8 cellular contexts compared by ENCODE assay signal in genomic region chr3:25427155-25428002, GRCh38. TPM values are rescaled to one million over a fixed set of nuclear protein-coding genes. Genes with fewer than 3 reads are reported as not detected.
DNase-seq lines count a peak whose midpoint lies in the region; ATAC-seq and TF ChIP-seq lines count a peak whose summit lies in the region.

No MANE protein-coding gene starts in this region.

- H3K9me3 ChIP-seq in body of pancreas (no peaks in the 10 kb centered on the region), skeletal muscle satellite cell (replicated peaks; ENCODE audit: low read length) (no peaks in the 10 kb centered on the region), WERI-Rb-1 (ENCODE audit: severe bottlenecking) (no peaks in the 10 kb centered on the region)

- 7 to 8% methylated on average over 19 of the region's 19 CpGs for WGBS in body of pancreas, 2 donors

- TF ChIP-seq CTCF in body of pancreas (IDR thresholded peaks at IDR 0.05) (no peak), WERI-Rb-1 (IDR thresholded peaks at IDR 0.05; ENCODE audit: low read depth, low read length) (no peak)

- no peaks in the 10 kb centered on the region for H3K36me3 Mint-ChIP-seq in immature natural killer cell

- no peak overlapping the region for H3K27ac Mint-ChIP-seq in immature natural killer cell

- peak overlapping the region; percentile 92 for H3K4me2 ChIP-seq in skeletal muscle satellite cell (ENCODE audit: low read length)

- H3K9ac ChIP-seq in skeletal muscle satellite cell (ENCODE audit: low read depth, low read length): peak overlapping the region; percentile 76

- H3K4me1 ChIP-seq in body of pancreas (peaks cover 34% of the 10 kb centered on the region), skeletal muscle satellite cell (ENCODE audit: control insufficient read depth, insufficient read depth, low read length) (peaks cover 45% of the 10 kb centered on the region)

- peaks cover 16 to 21% of the 10 kb centered on the region in 2 donors for H3K4me1 Mint-ChIP-seq in immature natural killer cell

- DNase-seq in H7 (no peak), body of pancreas (no peak), immature natural killer cell (no peak), DMS 273 (lab: John Stamatoyannopoulos, UW; ENCODE audit: unreplicated experiment) (no peak), NCI-H1105 treated with DMSO at 0.1 percent for 48 hours (lab: John Stamatoyannopoulos, UW) (no peak), MV-4-11 (lab: John Stamatoyannopoulos, UW) (no peak), WERI-Rb-1 (no peak)

- no peaks in the 10 kb centered on the region for H3K36me3 ChIP-seq in H7 (replicated peaks; ENCODE audit: control insufficient read depth, insufficient read depth, low read length)
- no peaks in the 10 kb centered on the region for H3K36me3 ChIP-seq in body of pancreas (replicated peaks in 1 of 2; ENCODE audit: insufficient read depth in 1 of 2, low read depth in 2 of 2)
- no peaks in the 10 kb centered on the region for H3K36me3 ChIP-seq in skeletal muscle satellite cell (ENCODE audit: insufficient read depth, low read length)
- no peaks in the 10 kb centered on the region for H3K36me3 ChIP-seq in WERI-Rb-1

- ATAC-seq in body of pancreas: no peak

- H3K27me3 ChIP-seq in H7 (ENCODE audit: control insufficient read depth, insufficient read depth, low read length) (peaks cover 2% of the 10 kb centered on the region; the same call in 1 of the 2 replicates), body of pancreas (no peaks in the 10 kb centered on the region), skeletal muscle satellite cell (ENCODE audit: control insufficient read depth, insufficient read depth, low read length) (peaks cover 4% of the 10 kb centered on the region), WERI-Rb-1 (ENCODE audit: insufficient read depth, low read depth, severe bottlenecking) (no peaks in the 10 kb centered on the region)

- peak overlapping the region; percentile 70 to 94 (median 84) for H3K4me3 Mint-ChIP-seq in immature natural killer cell

- intact Hi-C loops in body of pancreas (cut with DNase I): no loop called here

- H3K9me3 Mint-ChIP-seq in immature natural killer cell: no peaks in the 10 kb centered on the region

- no peak for TF ChIP-seq POLR2A in body of pancreas (IDR thresholded peaks at IDR 0.05)

- peak overlapping the region; percentile 60 for H3K4me3 ChIP-seq in H7 (ENCODE audit: insufficient read depth, low read depth, low read length)
- peak overlapping the region in 1 of 2 donors; percentile 26 for H3K4me3 ChIP-seq in body of pancreas
- peak overlapping the region; percentile 72 for H3K4me3 ChIP-seq in skeletal muscle satellite cell (ENCODE audit: low read length)
- no peak overlapping the region for H3K4me3 ChIP-seq in WERI-Rb-1 (ENCODE audit: low read depth, low read length)

- H3K27ac ChIP-seq in body of pancreas: peak overlapping the region in 3 of 4 donors; percentile 31 to 68 (median 47)
- no peak overlapping the region for H3K27ac ChIP-seq in WERI-Rb-1

- peaks cover 28 to 37% (median 29%) of the 10 kb centered on the region in 3 donors for H3K27me3 Mint-ChIP-seq in immature natural killer cell (ENCODE audit: low read depth in 3 of 3)

RNA-seq across cellular contexts. Expression of gene RARB, which starts 0.7 kb away (rescaled TPM):
- 0.78 and 2.0 TPM in 2 replicates for total RNA-seq in H7 (2014; rRNA removed; shearing (Covaris generic))
- total RNA-seq in body of pancreas: 1 to 10 TPM; 1.8 to 3.0 TPM
- polyA plus RNA-seq in immature natural killer cell: under 1 TPM in 2 of 3 donors, not detected in 1; 0.19 to 0.61 TPM
- 5.8 and 9.8 TPM in 2 replicates for total RNA-seq in skeletal muscle satellite cell (2012; rRNA removed)
